8 cellular contexts compared by ENCODE assay signal in the genomic region with DNA sequence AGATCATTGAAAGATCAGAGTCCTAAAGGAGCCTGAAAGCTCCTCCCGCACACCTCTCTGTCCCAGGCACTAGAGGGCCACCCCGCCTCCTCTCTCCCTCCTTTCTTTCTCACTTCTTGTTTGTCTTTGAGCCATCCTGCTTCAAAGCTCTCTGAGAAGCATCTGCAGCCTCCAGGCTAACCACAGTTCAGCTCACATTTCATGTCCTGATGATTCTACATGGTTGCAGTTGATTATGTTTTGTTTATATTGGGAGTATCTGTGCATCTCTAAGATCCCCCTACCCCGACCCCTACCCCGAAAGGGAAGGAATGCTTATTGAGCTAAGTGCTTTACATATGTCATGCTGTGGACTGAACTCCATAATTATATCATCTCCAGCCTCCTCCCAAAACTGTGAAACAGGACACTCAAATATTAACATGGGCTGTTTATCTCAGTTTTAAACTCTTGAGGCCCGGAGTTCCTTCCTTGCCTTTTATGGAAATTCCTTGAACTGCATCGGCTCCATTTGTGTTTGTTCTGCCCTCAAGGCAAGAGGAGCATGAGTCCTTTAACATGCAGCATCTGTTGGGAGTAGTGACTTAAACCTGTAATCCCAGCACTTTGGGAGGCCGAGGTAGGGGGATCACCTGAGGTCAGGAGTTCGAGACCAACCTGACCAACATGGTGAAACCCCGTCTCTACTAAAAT. TPM values are rescaled to one million over a fixed set of nuclear protein-coding genes. Genes with fewer than 3 reads are reported as not detected.
DNase-seq lines count a peak whose midpoint lies in the region; ATAC-seq, FAIRE-seq and TF ChIP-seq lines count a peak whose summit lies in the region.

No MANE protein-coding gene starts in this region.

- no peak overlapping the region for H2BK5ac ChIP-seq in H1 (ENCODE audit: low read depth, low read length)

- H3K23ac ChIP-seq in H1 (ENCODE audit: insufficient read length): no peak overlapping the region

- H3K9me3 ChIP-seq in PC-9 (ENCODE audit: insufficient read depth, low read depth) (no peaks in the 10 kb centered on the region), H1 (ENCODE audit: insufficient read depth in 2 of 2, low read depth in 1 of 2, low read length in 1 of 2) (no peaks in the 10 kb centered on the region)

- POLR2A ChIA-PET in PC-9 (lab: Charles Lee; ENCODE audit: unreplicated experiment) (interaction anchor here (0.6 to 0.8 kb wide), 7 partner anchors 8 to 1800 kb away, joined by 3 to 10 read pairs (median 3); no protein-coding TSS in a partner anchor), H1 (lab: Charles Lee; ENCODE audit: partially characterized antibody) (interaction anchor here (0.6 kb wide), 1 partner anchor 53 kb away, joined by 3 read pairs; no protein-coding TSS in a partner anchor)

- H4K91ac ChIP-seq in H1 (replicated peaks; ENCODE audit: insufficient read length, low read length): no peak overlapping the region

- WGBS in H1 (ENCODE audit: extremely low coverage in 1 of 2, insufficient coverage in 1 of 2, insufficient read length in 1 of 2, insufficient replicate concordance in 2 of 2, low coverage in 1 of 2, low lambda C conversion rate in 2 of 2, missing lambda C conversion rate in 1 of 2), 2 experiments: 83% methylated on average over 9 of the region's 9 CpGs; no CpG with 5 or more reads in 1 of the 2 experiments

- TF ChIP-seq EP300 in H1 (IDR thresholded peaks at IDR 0.05; ENCODE audit: borderline replicate concordance in 1 of 2, low read depth in 2 of 2, low read length in 2 of 2): no peak

- no peak overlapping the region for H2BK20ac ChIP-seq in H1 (ENCODE audit: low read length)

- intact Hi-C loops in PC-9 (cut with micrococcal nuclease; ENCODE audit: unreplicated experiment): loop anchor here (1.0 to 10.0 kb wide), 5 partner anchors 26 to 263 kb away; a partner anchor contains a TSS
- intact Hi-C loops in activated T-helper 1 cell treated with anti-CD3 and anti-CD28 coated beads, Interleukin-12 subunit alpha, Interleukin-12 subunit beta, Interleukin-2, Interleukin-4 antibody, amounts not matched to agents 30 ng/mL and 10 ng/mL and 1 ng/mL, durations not matched to agents 14 hours and 24 hours and 36 hours (cut with micrococcal nuclease): no loop called here

- H3K23me2 ChIP-seq in H1 (ENCODE audit: low read depth, low read length): no peaks in the 10 kb centered on the region

- H3K27me3 Mint-ChIP-seq in progenitor cell of endocrine pancreas: peaks cover 14% of the 10 kb centered on the region
- peaks cover 4% of the 10 kb centered on the region for H3K27me3 Mint-ChIP-seq in activated T-helper 1 cell treated with anti-CD3 and anti-CD28 coated beads, Interleukin-12 subunit alpha, Interleukin-12 subunit beta, Interleukin-2, Interleukin-4 antibody, amounts not matched to agents 30 ng/mL and 10 ng/mL and 1 ng/mL, durations not matched to agents 14 hours and 24 hours and 36 hours (ENCODE audit: insufficient read depth)

- no peaks in the 10 kb centered on the region for H3K9me3 Mint-ChIP-seq in progenitor cell of endocrine pancreas (ENCODE audit: low read depth)
- H3K9me3 Mint-ChIP-seq in activated T-helper 1 cell treated with anti-CD3 and anti-CD28 coated beads, Interleukin-12 subunit alpha, Interleukin-12 subunit beta, Interleukin-2, Interleukin-4 antibody, amounts not matched to agents 30 ng/mL and 10 ng/mL and 1 ng/mL, durations not matched to agents 14 hours and 24 hours and 36 hours: peaks cover 7% of the 10 kb centered on the region

- H4K20me1 ChIP-seq in PC-9 (ENCODE audit: insufficient read depth): no peaks in the 10 kb centered on the region
- H4K20me1 ChIP-seq in H1 (replicated peaks in 1 of 2; ENCODE audit: control insufficient read depth in 1 of 2, insufficient read depth in 2 of 2, low read length in 2 of 2): no peaks in the 10 kb centered on the region

- peaks cover 23% of the 10 kb centered on the region for H3F3A ChIP-seq in PC-9 (ENCODE audit: insufficient read depth, low read depth)

- no peak overlapping the region for H2BK120ac ChIP-seq in H1 (replicated peaks; ENCODE audit: low read depth, low read length)

- CTCF ChIA-PET in PC-9 (lab: Charles Lee) (interaction anchor here (0.6 to 1.3 kb wide), 8 partner anchors 26 to 292 kb away, joined by 3 to 19 read pairs (median 5); no protein-coding TSS in a partner anchor), H1 (lab: Charles Lee; ENCODE audit: partially characterized antibody) (interaction anchor here (0.6 to 2.7 kb wide), 26 partner anchors 9 to 120 kb away, joined by 3 to 15 read pairs (median 4); no protein-coding TSS in a partner anchor)

- no peak overlapping the region for H4K8ac ChIP-seq in H1 (ENCODE audit: extremely low read depth, insufficient read depth, low read length)

- no peak overlapping the region for H3K4ac ChIP-seq in H1 (replicated peaks; ENCODE audit: insufficient read length, low read depth, low read length)

- no peak overlapping the region for H2BK15ac ChIP-seq in H1 (ENCODE audit: low read length)

- H3K4me3 Mint-ChIP-seq in progenitor cell of endocrine pancreas (ENCODE audit: low read depth): no peak overlapping the region
- no peak overlapping the region for H3K4me3 Mint-ChIP-seq in activated T-helper 1 cell treated with anti-CD3 and anti-CD28 coated beads, Interleukin-12 subunit alpha, Interleukin-12 subunit beta, Interleukin-2, Interleukin-4 antibody, amounts not matched to agents 30 ng/mL and 10 ng/mL and 1 ng/mL, durations not matched to agents 14 hours and 24 hours and 36 hours

- peak overlapping the region; percentile 54 for H3K27ac ChIP-seq in PC-9
- no peak overlapping the region for H3K27ac ChIP-seq in H1 (ENCODE audit: low read depth, low read length)

- H3K9me2 ChIP-seq in PC-9 (ENCODE audit: insufficient read depth): no peaks in the 10 kb centered on the region

- TF ChIP-seq RAD21 in H1 (IDR thresholded peaks at IDR 0.05 in 1 of 2, conservative IDR thresholded peaks at IDR 0.05 in 1 of 2; ENCODE audit: low read depth in 2 of 2, low read length in 2 of 2): peak; percentile 48 to 61

- H3K4me3 ChIP-seq in PC-9 (no peak overlapping the region), H1 (ENCODE audit: extremely low read depth in 1 of 4, insufficient read depth in 2 of 4, low read depth in 3 of 4, low read length in 4 of 4) (no peak overlapping the region)

- DNase-seq in DMS79 (lab: John Stamatoyannopoulos, UW) (peak; percentile 94), GM19239 (ENCODE audit: insufficient read length, low spot score) (peak; percentile 68), PC-9 (peak; percentile 65 to 84), H1 (ENCODE audit: low read depth in 1 of 2, low spot score in 2 of 2) (no peak), progenitor cell of endocrine pancreas (ENCODE audit: low spot score, unreplicated experiment) (no peak), NCI-H446 (lab: John Stamatoyannopoulos, UW) (no peak)
- no peak for DNase-seq in activated T-helper 1 cell treated with anti-CD3 and anti-CD28 coated beads, Interleukin-12 subunit alpha, Interleukin-12 subunit beta, Interleukin-2, Interleukin-4 antibody, amounts not matched to agents 30 ng/mL and 10 ng/mL and 1 ng/mL, durations not matched to agents 14 hours and 24 hours and 36 hours (ENCODE audit: low spot score)

- peaks cover 7% of the 10 kb centered on the region for H3K4me1 Mint-ChIP-seq in progenitor cell of endocrine pancreas (ENCODE audit: low read depth)
- no peaks in the 10 kb centered on the region for H3K4me1 Mint-ChIP-seq in activated T-helper 1 cell treated with anti-CD3 and anti-CD28 coated beads, Interleukin-12 subunit alpha, Interleukin-12 subunit beta, Interleukin-2, Interleukin-4 antibody, amounts not matched to agents 30 ng/mL and 10 ng/mL and 1 ng/mL, durations not matched to agents 14 hours and 24 hours and 36 hours (ENCODE audit: low read depth)

- H3K79me1 ChIP-seq in H1 (ENCODE audit: low read depth, low read length): no peaks in the 10 kb centered on the region

- no peak overlapping the region for H3K27ac Mint-ChIP-seq in progenitor cell of endocrine pancreas
- H3K27ac Mint-ChIP-seq in activated T-helper 1 cell treated with anti-CD3 and anti-CD28 coated beads, Interleukin-12 subunit alpha, Interleukin-12 subunit beta, Interleukin-2, Interleukin-4 antibody, amounts not matched to agents 30 ng/mL and 10 ng/mL and 1 ng/mL, durations not matched to agents 14 hours and 24 hours and 36 hours: no peak overlapping the region

- no peak overlapping the region for H3K9ac ChIP-seq in H1 (replicated peaks in 1 of 4; ENCODE audit: extremely low read depth in 1 of 4, low read depth in 3 of 4, low read length in 3 of 4)

- peak; percentile 88 for ATAC-seq in HG03432 (IDR thresholded peaks at IDR 0.05; ENCODE audit: unreplicated experiment)

- H3K56ac ChIP-seq in H1 (replicated peaks; ENCODE audit: insufficient read length, low read depth, low read length): no peak overlapping the region

- TF ChIP-seq CTCF in PC-9 (conservative IDR thresholded peaks at IDR 0.05) (peak; percentile 46; the same call in 1 of the 2 replicates), H1 (IDR thresholded peaks at IDR 0.05; ENCODE audit: control extremely low read depth in 1 of 3, insufficient read depth in 1 of 3, low read depth in 1 of 3, low read length in 3 of 3) (peak; percentile 37 to 49 (median 48)), progenitor cell of endocrine pancreas (IDR thresholded peaks at IDR 0.05; ENCODE audit: unreplicated experiment) (peak; percentile 22)

- no peak overlapping the region for H2AFZ ChIP-seq in PC-9
- no peak overlapping the region for H2AFZ ChIP-seq in H1 (ENCODE audit: low read length)

- no peak overlapping the region for H3K14ac ChIP-seq in H1 (ENCODE audit: insufficient read length)

- H3K18ac ChIP-seq in H1 (ENCODE audit: extremely low read depth, low read length): no peak overlapping the region

- H3K36me3 ChIP-seq in PC-9 (ENCODE audit: low read depth) (peaks cover 5% of the 10 kb centered on the region), H1 (ENCODE audit: control insufficient read depth in 2 of 4, insufficient read depth in 4 of 4, low read length in 3 of 4) (no peaks in the 10 kb centered on the region)

- no peaks in the 10 kb centered on the region for H3K27me3 ChIP-seq in PC-9 (ENCODE audit: insufficient read depth, low read depth)
- H3K27me3 ChIP-seq in H1 (replicated peaks in 1 of 4; ENCODE audit: control insufficient read depth in 3 of 4, extremely low read depth in 1 of 4, insufficient read depth in 3 of 4, low read length in 3 of 4): no peaks in the 10 kb centered on the region

- H3K36me3 Mint-ChIP-seq in progenitor cell of endocrine pancreas (ENCODE audit: insufficient read depth): no peaks in the 10 kb centered on the region
- no peaks in the 10 kb centered on the region for H3K36me3 Mint-ChIP-seq in activated T-helper 1 cell treated with anti-CD3 and anti-CD28 coated beads, Interleukin-12 subunit alpha, Interleukin-12 subunit beta, Interleukin-2, Interleukin-4 antibody, amounts not matched to agents 30 ng/mL and 10 ng/mL and 1 ng/mL, durations not matched to agents 14 hours and 24 hours and 36 hours (ENCODE audit: low read depth)

- H3K4me2 ChIP-seq in PC-9 (peak overlapping the region; percentile 58; the same call in 1 of the 2 replicates), H1 (ENCODE audit: insufficient read depth in 1 of 2, low read depth in 2 of 2, low read length in 2 of 2) (no peak overlapping the region)

- no peak overlapping the region for H2BK12ac ChIP-seq in H1 (ENCODE audit: low read depth, low read length)

- no peak overlapping the region for H4K5ac ChIP-seq in H1 (ENCODE audit: insufficient read length, low read depth, low read length)

- H2AK5ac ChIP-seq in H1 (ENCODE audit: low read depth, low read length): no peak overlapping the region

- no peak for TF ChIP-seq POLR2A in H1 (IDR thresholded peaks at IDR 0.05; ENCODE audit: control extremely low read depth in 1 of 2, low read depth in 2 of 2, low read length in 2 of 2)

- H3K4me1 ChIP-seq in PC-9 (replicated peaks; ENCODE audit: insufficient read depth) (peaks cover 30% of the 10 kb centered on the region), H1 (replicated peaks in 1 of 4; ENCODE audit: control insufficient read depth in 3 of 4, insufficient read depth in 4 of 4, low read length in 3 of 4) (no peaks in the 10 kb centered on the region; a peak in 1 of 7 replicates)

- H3K79me2 ChIP-seq in PC-9 (ENCODE audit: low read depth) (no peaks in the 10 kb centered on the region), H1 (ENCODE audit: control insufficient read depth in 1 of 2, insufficient read depth in 2 of 2, low read length in 2 of 2) (no peaks in the 10 kb centered on the region)

- no TSS peak for BruUV-seq in PC-9 (replicated peaks; lab: Mats Ljungman, UMichigan)

- FAIRE-seq in GM19239 (lab: Jason Lieb, UNC) (peak; percentile 94), H1 (lab: Jason Lieb, UNC) (peak; percentile 7)

RNA-seq across cellular contexts. Expression of a gene that starts 30.9 kb away (rescaled TPM):
- 28.2 and 30.7 TPM in 2 replicates for total RNA-seq in PC-9 (2021)
- 0.34 and 0.75 TPM in 2 replicates for total RNA-seq in H1 (2021; fragmentation: NEBNext Ultra II Directional; extraction: Animal tissue kit (Norgen Biotek cat#: 25700))
- polyA plus RNA-seq in H1 (2011; rRNA removed): 0.05 and 0.24 TPM in 2 replicates
- polyA plus RNA-seq in H1 (2011; cell fraction: cytosol; rRNA removed): 0.13 TPM
- polyA plus RNA-seq in H1 (2011; cell fraction: nucleus; rRNA removed): 0.13 TPM
- polyA plus RNA-seq in H1 (2012, experiment 1 of 2): 0.05 to 1.1 TPM (median 0.35 TPM) in 4 replicates
- 0.10 TPM for polyA plus RNA-seq in H1 (2012, experiment 2 of 2)
- 0.79 TPM for polyA plus RNA-seq in H1 (2013, experiment 1 of 2)
- 0.64 TPM for polyA plus RNA-seq in H1 (2013, experiment 2 of 2)
- 0.38 and 1.6 TPM in 2 replicates for polyA minus RNA-seq in H1 (2011; rRNA and poly(A)+ RNA removed)
- polyA minus RNA-seq in H1 (2011; cell fraction: cytosol; rRNA and poly(A)+ RNA removed): 15.9 TPM
- polyA minus RNA-seq in H1 (2011; cell fraction: nucleus; rRNA and poly(A)+ RNA removed): 0.70 TPM
- total RNA-seq in progenitor cell of endocrine pancreas: 0.43 and 0.62 TPM in 2 replicates
- 2.2 and 2.5 TPM in 2 replicates for total RNA-seq in activated T-helper 1 cell treated with anti-CD3 and anti-CD28 coated beads, Interleukin-12 subunit alpha, Interleukin-12 subunit beta, Interleukin-2, Interleukin-4 antibody, amounts not matched to agents 30 ng/mL and 10 ng/mL and 1 ng/mL, durations not matched to agents 14 hours and 24 hours and 36 hours

Comparison
In these comparisons a context has a peak if more than half of its experiments do, and no peak if none do; other contexts are left out.
1. DNase-seq: peak in DMS79 (single experiment), GM19239 (single experiment) and PC-9 (2 of 2); none in H1 (0 of 2), progenitor cell of endocrine pancreas (single experiment), NCI-H446 (0 of 2) and activated T-helper 1 cell treated with anti-CD3 and anti-CD28 coated beads, Interleukin-12 subunit alpha, Interleukin-12 subunit beta, Interleukin-2, Interleukin-4 antibody, amounts not matched to agents 30 ng/mL and 10 ng/mL and 1 ng/mL, durations not matched to agents 14 hours and 24 hours and 36 hours (single experiment).
2. Peak in every context shown above with its lines, with median percentiles within 50 percentile points of each other: CTCF ChIP-seq.